ENCODE assay signal across 27 cellular contexts in the genomic region with DNA sequence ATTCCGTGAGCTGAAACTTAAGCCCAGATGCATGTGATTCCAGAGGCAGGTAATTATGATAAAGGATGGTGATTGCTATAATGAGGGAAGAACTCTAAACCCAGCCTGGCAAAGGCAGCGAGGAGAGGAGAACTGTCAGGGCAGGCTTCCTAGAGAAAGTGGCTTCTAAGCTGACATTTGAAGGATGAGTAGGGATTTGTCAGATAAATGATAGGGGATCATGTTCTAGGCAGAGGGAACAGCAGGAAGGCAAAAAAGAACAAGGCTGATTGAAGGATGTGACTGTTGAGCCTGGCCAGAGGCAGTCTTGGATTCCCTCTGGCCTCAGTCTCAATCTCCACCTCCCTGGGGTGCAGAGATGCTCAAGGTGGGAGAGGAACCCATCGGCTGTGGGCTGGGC.
"Had no signal": no experiment of that assay in that cellular context is flagged by ENCODE, and none has a peak within 500 bp of the region (broad histone marks: within the 10 kb centered on the region; RNA-seq: fewer than 3 reads in every experiment).

No MANE protein-coding gene starts in this region.

- H3K36me3 ChIP-seq: esophagus squamous epithelium, gastrocnemius medialis, heart right ventricle, left lung, lower lobe of right lung had no signal

- ATAC-seq: effector memory CD8-positive, alpha-beta T cell; esophagus mucosa; gastrocnemius medialis; heart right ventricle; left cardiac atrium; left lung; left ventricle myocardium superior; lower lobe of right lung; mucosa of descending colon had no signal

- H3K4me1 Mint-ChIP-seq: endodermal cell had no signal

- H3K4me3 Mint-ChIP-seq: dendritic cell treated with granulocyte-macrophage colony-stimulating factor and Interleukin-4, amounts not matched to agents 40 ng/mL and 50 ng/mL, for 4 days; effector memory CD8-positive, alpha-beta T cell; endodermal cell; mesothelial cell of epicardium; naive B cell had no signal

- H3K27ac Mint-ChIP-seq: dendritic cell treated with granulocyte-macrophage colony-stimulating factor and Interleukin-4, amounts not matched to agents 40 ng/mL and 50 ng/mL, for 4 days; effector memory CD8-positive, alpha-beta T cell; endodermal cell; mesothelial cell of epicardium; naive B cell had no signal

- H3K27ac ChIP-seq: epithelial cell of prostate, esophagus squamous epithelium, gastrocnemius medialis, heart right ventricle, left lung, lower lobe of right lung had no signal

- FAIRE-seq: endometrium, islet of Langerhans, keratinocyte had no signal

- H3K36me3 Mint-ChIP-seq: mesothelial cell of epicardium had no signal

- DNase-seq: cortex of kidney; effector CD8-positive, alpha-beta T cell; effector memory CD8-positive, alpha-beta T cell; endodermal cell; erythroblast; esophagus squamous epithelium; foreskin fibroblast; foreskin melanocyte; gastrocnemius medialis; glutamatergic neuron; head of caudate nucleus; heart right ventricle; hippocampal formation; left cardiac atrium; left lung; left ventricle myocardium superior; lower lobe of right lung; mesenchymal stem cell; mucosa of descending colon; naive B cell had no signal

- H3K9me3 Mint-ChIP-seq: dendritic cell treated with granulocyte-macrophage colony-stimulating factor and Interleukin-4, amounts not matched to agents 40 ng/mL and 50 ng/mL, for 4 days; effector memory CD8-positive, alpha-beta T cell had no signal

- H3K9me3 ChIP-seq: esophagus squamous epithelium, gastrocnemius medialis, left lung, lower lobe of right lung, mucosa of descending colon had no signal

- H3K4me3 ChIP-seq: esophagus squamous epithelium, gastrocnemius medialis, heart right ventricle, left lung, lower lobe of right lung, mucosa of descending colon had no signal
